ENCODE assay signal across 19 cellular contexts in the genomic region with DNA sequence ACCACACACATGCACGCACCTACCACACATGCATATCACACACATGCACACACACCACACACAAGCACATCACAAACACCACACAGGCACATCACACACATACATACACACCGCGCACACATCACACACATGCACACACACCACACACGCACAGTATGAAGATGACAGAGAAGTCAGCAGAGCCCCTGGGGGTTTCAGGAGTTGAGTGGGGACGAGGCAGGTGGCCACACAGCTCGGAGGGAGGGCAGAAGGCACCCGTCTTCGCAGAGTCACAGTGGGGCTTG. TPM values are rescaled to one million over a fixed set of nuclear protein-coding genes. Genes with fewer than 3 reads are reported as not detected.
DNase-seq lines count a peak whose midpoint lies in the region; FAIRE-seq and TF ChIP-seq lines count a peak whose summit lies in the region.
"Had no signal": no experiment of that assay in that cellular context is flagged by ENCODE, and none has a peak within 500 bp of the region (broad histone marks: within the 10 kb centered on the region; RNA-seq: fewer than 3 reads in every experiment).

No MANE protein-coding gene starts in this region.

- no peak overlapping the region; the same call in 1 of the 2 replicates for H2BK15ac ChIP-seq in H1 (ENCODE audit: low read length)

- peaks cover 15% of the 10 kb centered on the region for H3K4me1 Mint-ChIP-seq in endodermal cell

- peak overlapping the region; percentile 61; the same call in 1 of the 2 replicates for H2AK5ac ChIP-seq in H1 (ENCODE audit: low read depth, low read length)

- no peaks in the 10 kb centered on the region for H3K36me3 ChIP-seq in BLaER1 treated with 17β-estradiol and CSF1 and Interleukin-3, amounts not matched to agents 10 nM and 100 nM
- H3K36me3 ChIP-seq in H1 (ENCODE audit: control insufficient read depth in 2 of 4, insufficient read depth in 4 of 4, low read length in 3 of 4) (peaks cover 5 to 11% (median 9%) of the 10 kb centered on the region in 4 experiments; a peak in 6 of 8 replicates), sigmoid colon (peaks cover 0 to 5% (median 0%) of the 10 kb centered on the region in 4 donors), endodermal cell (ENCODE audit: control insufficient read depth, insufficient read depth, low read length) (peaks cover 38% of the 10 kb centered on the region)

- peaks cover 30% of the 10 kb centered on the region for H3K36me3 Mint-ChIP-seq in endodermal cell (ENCODE audit: low read depth)
- H3K36me3 Mint-ChIP-seq: IgD-negative memory B cell had no signal

- peak overlapping the region; percentile 38 for H2BK5ac ChIP-seq in H1 (ENCODE audit: low read depth, low read length)

- H2BK20ac ChIP-seq in H1 (ENCODE audit: low read length) = no peak overlapping the region

- peak overlapping the region; percentile 6 for H3K14ac ChIP-seq in H1 (ENCODE audit: insufficient read length)

- no peak overlapping the region for H4K5ac ChIP-seq in H1 (ENCODE audit: insufficient read length, low read depth, low read length)

- H4K8ac ChIP-seq in H1 (ENCODE audit: extremely low read depth, insufficient read depth, low read length) = no peak overlapping the region

- TF ChIP-seq CTCF in VCaP (conservative IDR thresholded peaks at IDR 0.05) (no peak), H1 (IDR thresholded peaks at IDR 0.05; ENCODE audit: control extremely low read depth in 1 of 3, insufficient read depth in 1 of 3, low read depth in 1 of 3, low read length in 3 of 3) (no peak), sigmoid colon (IDR thresholded peaks at IDR 0.05) (no peak), endodermal cell (conservative IDR thresholded peaks at IDR 0.05) (no peak)

- H4K20me1 ChIP-seq in BLaER1 treated with 17β-estradiol and CSF1 and Interleukin-3, amounts not matched to agents 10 nM and 100 nM = peaks cover 0 to 77% (median 49%) of the 10 kb centered on the region in 11 experiments; a peak in 20 of 22 replicates
- peaks cover 29 to 67% of the 10 kb centered on the region in 2 experiments for H4K20me1 ChIP-seq in H1 (replicated peaks in 1 of 2; ENCODE audit: control insufficient read depth in 1 of 2, insufficient read depth in 2 of 2, low read length in 2 of 2)

- H3K4me3 Mint-ChIP-seq in endodermal cell = no peak overlapping the region
- H3K4me3 Mint-ChIP-seq: CD4-positive, alpha-beta T cell; IgD-negative memory B cell had no signal

- intact Hi-C loops in sigmoid colon (cut with DNase I) = no loop called here

- H3K18ac ChIP-seq in H1 (ENCODE audit: extremely low read depth, low read length) = no peak overlapping the region

- H3K9me3 Mint-ChIP-seq in endodermal cell = no peaks in the 10 kb centered on the region
- H3K9me3 Mint-ChIP-seq: CD4-positive, alpha-beta T cell; IgD-negative memory B cell had no signal

- DNase-seq in H1 (ENCODE audit: low read depth in 1 of 2, low spot score in 2 of 2) = no peak
- DNase-seq in sigmoid colon = no peak
- DNase-seq in endodermal cell = no peak
- DNase-seq in activated gamma-delta T cell (lab: John Stamatoyannopoulos, UW) = no peak
- DNase-seq in stimulated activated CD4-positive, alpha-beta T cell treated with anti-CD3 and anti-CD28 coated beads, Interleukin-4, amount 100 ng/mL, for 4 hours = no peak
- no peak for DNase-seq in stimulated activated CD4-positive, alpha-beta T cell treated with anti-CD3 and anti-CD28 coated beads, Interleukin-4, amount 100 ng/mL, for 24 hours
- DNase-seq: 8988T; C1 segment of cervical spinal cord; Caco-2; CD4-positive, alpha-beta T cell; GM23248; KG1 had no signal

- POLR2A ChIA-PET in H1 (lab: Charles Lee; ENCODE audit: partially characterized antibody) = no interaction called here

- peak overlapping the region; percentile 87 for H4K91ac ChIP-seq in H1 (replicated peaks; ENCODE audit: insufficient read length, low read length)

- no peak overlapping the region for H2BK12ac ChIP-seq in H1 (ENCODE audit: low read depth, low read length)

- H3K9me3 ChIP-seq in BLaER1 treated with 17β-estradiol and CSF1 and Interleukin-3, amounts not matched to agents 10 nM and 100 nM (replicated peaks in 1 of 11) = peaks cover 0 to 13% (median 0%) of the 10 kb centered on the region in 11 experiments; a peak in 4 of 22 replicates
- H3K9me3 ChIP-seq in H1 (ENCODE audit: insufficient read depth in 2 of 2, low read depth in 1 of 2, low read length in 1 of 2) (peaks cover 0 to 3% of the 10 kb centered on the region in 2 experiments; a peak in 1 of 4 replicates), sigmoid colon (no peaks in the 10 kb centered on the region), endodermal cell (ENCODE audit: control insufficient read depth, low read length) (no peaks in the 10 kb centered on the region)

- no peak overlapping the region for H3K56ac ChIP-seq in H1 (replicated peaks; ENCODE audit: insufficient read length, low read depth, low read length)

- no peak overlapping the region for H2AFZ ChIP-seq in H1 (ENCODE audit: low read length)
- H2AFZ ChIP-seq: GM23248 had no signal

- peak overlapping the region in 8 of 11 experiments; percentile 31 to 76 (median 63); a peak in 14 of 22 replicates for H3K4me2 ChIP-seq in BLaER1 treated with 17β-estradiol and CSF1 and Interleukin-3, amounts not matched to agents 10 nM and 100 nM
- peak overlapping the region; percentile 4 to 12; a peak in 1 of 4 replicates for H3K4me2 ChIP-seq in H1 (ENCODE audit: insufficient read depth in 1 of 2, low read depth in 2 of 2, low read length in 2 of 2)

- FAIRE-seq in H1 (lab: Jason Lieb, UNC) = no peak
- FAIRE-seq: D721Med, G401.6, GM18507, H54 had no signal

- H3K27me3 Mint-ChIP-seq in endodermal cell (ENCODE audit: insufficient read depth) = no peaks in the 10 kb centered on the region
- H3K27me3 Mint-ChIP-seq: CD4-positive, alpha-beta T cell had no signal

- CTCF ChIA-PET in H1 (lab: Charles Lee; ENCODE audit: partially characterized antibody) = interaction anchor here (0.9 to 1.4 kb wide), 3 partner anchors 16 to 188 kb away, joined by 3 read pairs; no protein-coding TSS in a partner anchor

- TF ChIP-seq RAD21 in H1 (IDR thresholded peaks at IDR 0.05 in 1 of 2, conservative IDR thresholded peaks at IDR 0.05 in 1 of 2; ENCODE audit: low read depth in 2 of 2, low read length in 2 of 2) = no peak

- H3K9ac ChIP-seq in BLaER1 treated with 17β-estradiol and CSF1 and Interleukin-3, amounts not matched to agents 10 nM and 100 nM = no peak overlapping the region
- H3K9ac ChIP-seq in H1 (replicated peaks in 1 of 4; ENCODE audit: extremely low read depth in 1 of 4, low read depth in 3 of 4, low read length in 3 of 4) (no peak overlapping the region; a peak in 1 of 7 replicates), endodermal cell (ENCODE audit: extremely low read depth, low read length, poor library complexity, severe bottlenecking) (no peak overlapping the region)
- H3K9ac ChIP-seq: GM23248 had no signal

- H3K4me1 ChIP-seq in BLaER1 treated with 17β-estradiol and CSF1 and Interleukin-3, amounts not matched to agents 10 nM and 100 nM = peaks cover 27 to 89% (median 83%) of the 10 kb centered on the region in 10 experiments
- H3K4me1 ChIP-seq in H1 (replicated peaks in 1 of 4; ENCODE audit: control insufficient read depth in 3 of 4, insufficient read depth in 4 of 4, low read length in 3 of 4) = peaks cover 0 to 30% (median 12%) of the 10 kb centered on the region in 4 experiments; a peak in 4 of 7 replicates
- H3K4me1 ChIP-seq in sigmoid colon = peaks cover 0 to 79% (median 79%) of the 10 kb centered on the region in 4 donors
- peaks cover 8% of the 10 kb centered on the region for H3K4me1 ChIP-seq in endodermal cell (ENCODE audit: control insufficient read depth, insufficient read depth, low read length)
- H3K4me1 ChIP-seq: Caco-2 had no signal

- peak overlapping the region; percentile 87 for H3K4ac ChIP-seq in H1 (replicated peaks; ENCODE audit: insufficient read length, low read depth, low read length)

- H3K27me3 ChIP-seq in BLaER1 treated with 17β-estradiol and CSF1 and Interleukin-3, amounts not matched to agents 10 nM and 100 nM = peaks cover 81 to 100% (median 99%) of the 10 kb centered on the region in 11 experiments
- no peaks in the 10 kb centered on the region; a peak in 1 of 7 replicates for H3K27me3 ChIP-seq in H1 (replicated peaks in 1 of 4; ENCODE audit: control insufficient read depth in 3 of 4, extremely low read depth in 1 of 4, insufficient read depth in 3 of 4, low read length in 3 of 4)
- no peaks in the 10 kb centered on the region for H3K27me3 ChIP-seq in sigmoid colon
- no peaks in the 10 kb centered on the region for H3K27me3 ChIP-seq in endodermal cell (ENCODE audit: control insufficient read depth, insufficient read depth, low read length, poor library complexity, severe bottlenecking)

- no peak overlapping the region for H3K27ac Mint-ChIP-seq in endodermal cell
- H3K27ac Mint-ChIP-seq: CD4-positive, alpha-beta T cell; IgD-negative memory B cell had no signal

- peaks cover 0 to 58% of the 10 kb centered on the region in 2 experiments; a peak in 3 of 4 replicates for H3K79me2 ChIP-seq in H1 (ENCODE audit: control insufficient read depth in 1 of 2, insufficient read depth in 2 of 2, low read length in 2 of 2)

- TF ChIP-seq EP300 in H1 (IDR thresholded peaks at IDR 0.05; ENCODE audit: borderline replicate concordance in 1 of 2, low read depth in 2 of 2, low read length in 2 of 2) (no peak), sigmoid colon (IDR thresholded peaks at IDR 0.05) (no peak)

- no peak overlapping the region for H3K23ac ChIP-seq in H1 (ENCODE audit: insufficient read length)

- H2BK120ac ChIP-seq in H1 (replicated peaks; ENCODE audit: low read depth, low read length) = no peak overlapping the region

- peaks cover 10% of the 10 kb centered on the region; the same call in 1 of the 2 replicates for H3K23me2 ChIP-seq in H1 (ENCODE audit: low read depth, low read length)

- 98% methylated on average over 8 of the region's 8 CpGs; no CpG with 5 or more reads in 1 of the 2 experiments for WGBS in H1 (ENCODE audit: extremely low coverage in 1 of 2, insufficient coverage in 1 of 2, insufficient read length in 1 of 2, insufficient replicate concordance in 2 of 2, low coverage in 1 of 2, low lambda C conversion rate in 2 of 2, missing lambda C conversion rate in 1 of 2), 2 experiments
- WGBS in sigmoid colon, 2 donors = 89 to 95% methylated on average over 8 of the region's 8 CpGs
- WGBS in endodermal cell (ENCODE audit: insufficient coverage in 1 of 2, insufficient read length in 1 of 2), 2 experiments = 93 to 100% methylated on average over 1 to 8 of the region's 8 CpGs

- no peak overlapping the region for H3K27ac ChIP-seq in BLaER1 treated with 17β-estradiol and CSF1 and Interleukin-3, amounts not matched to agents 10 nM and 100 nM
- H3K27ac ChIP-seq in VCaP (peak overlapping the region; percentile 100), H1 (ENCODE audit: low read depth, low read length) (no peak overlapping the region), sigmoid colon (peak overlapping the region in 3 of 4 donors; percentile 80 to 81 (median 81)), endodermal cell (ENCODE audit: low read depth, low read length) (no peak overlapping the region)
- H3K27ac ChIP-seq: GM23248 had no signal

- TF ChIP-seq POLR2A in H1 (IDR thresholded peaks at IDR 0.05; ENCODE audit: control extremely low read depth in 1 of 2, low read depth in 2 of 2, low read length in 2 of 2) (no peak), sigmoid colon (IDR thresholded peaks at IDR 0.05) (no peak)

- no peak overlapping the region; a peak in 1 of 20 replicates for H3K4me3 ChIP-seq in BLaER1 treated with 17β-estradiol and CSF1 and Interleukin-3, amounts not matched to agents 10 nM and 100 nM
- H3K4me3 ChIP-seq in H1 (ENCODE audit: extremely low read depth in 1 of 4, insufficient read depth in 2 of 4, low read depth in 3 of 4, low read length in 4 of 4) = no peak overlapping the region
- H3K4me3 ChIP-seq in sigmoid colon = no peak overlapping the region
- H3K4me3 ChIP-seq in endodermal cell (ENCODE audit: low read length) = no peak overlapping the region
- H3K4me3 ChIP-seq: GM23248 had no signal

- peaks cover 28% of the 10 kb centered on the region for H3K79me1 ChIP-seq in H1 (ENCODE audit: low read depth, low read length)

RNA-seq across cellular contexts. Expression of a gene that starts 9.7 kb away (rescaled TPM):
- 45.7 and 45.9 TPM in 2 replicates for total RNA-seq in H1 (2021; fragmentation: NEBNext Ultra II Directional; extraction: Animal tissue kit (Norgen Biotek cat#: 25700))
- polyA plus RNA-seq in H1 (2011; rRNA removed) (39.2 and 46.7 TPM in 2 replicates), sigmoid colon (100 to 1,000 TPM; 103 to 433 (median 184) TPM)
- 39.6 TPM for polyA plus RNA-seq in H1 (2011; cell fraction: cytosol; rRNA removed)
- polyA plus RNA-seq in H1 (2011; cell fraction: nucleus; rRNA removed) = 71.9 TPM
- polyA plus RNA-seq in H1 (2012, experiment 1 of 2) = 36.3 to 41.3 TPM (median 40.5 TPM) in 4 replicates
- 37.8 TPM for polyA plus RNA-seq in H1 (2012, experiment 2 of 2)
- polyA plus RNA-seq in H1 (2013, experiment 1 of 2) = 28.8 TPM
- 30.4 TPM for polyA plus RNA-seq in H1 (2013, experiment 2 of 2)
- 22.5 and 33.8 TPM in 2 replicates for polyA minus RNA-seq in H1 (2011; rRNA and poly(A)+ RNA removed)
- polyA minus RNA-seq in H1 (2011; cell fraction: cytosol; rRNA and poly(A)+ RNA removed) = 25.3 TPM
- 43.2 TPM for polyA minus RNA-seq in H1 (2011; cell fraction: nucleus; rRNA and poly(A)+ RNA removed)
- total RNA-seq in sigmoid colon (100 to 1,000 TPM in 1 of 4 donors, 10 to 100 TPM in 3; 71.6 to 102 (median 83.2) TPM), endodermal cell (10 to 100 TPM; 45.9 to 62.4 TPM)
- 36.5 TPM for polyA plus RNA-seq in endodermal cell (2013, experiment 1 of 2)
- 34.3 TPM for polyA plus RNA-seq in endodermal cell (2013, experiment 2 of 2)
- total RNA-seq: GM23248 had no signal
- polyA plus RNA-seq: GM23248, IgD-negative memory B cell had no signal

Comparison
In these comparisons a context has a peak if more than half of its experiments do, and no peak if none do; other contexts are left out.
1. H3K27ac ChIP-seq: peak in VCaP (single experiment) and sigmoid colon (3 of 4); none in BLaER1 treated with 17β-estradiol and CSF1 and Interleukin-3, amounts not matched to agents 10 nM and 100 nM (0 of 11), H1 (single experiment) and endodermal cell (single experiment).